In genomic region chr15:88449581-88449980, GRCh38 we compare ENCODE assay signal across 11 cellular contexts.
"Had no signal": no experiment of that assay in that cellular context is flagged by ENCODE, and none has a peak within 500 bp of the region (broad histone marks: within the 10 kb centered on the region; RNA-seq: fewer than 3 reads in every experiment).

No MANE protein-coding gene starts in this region.

- H3K9me3 Mint-ChIP-seq: activated CD8-positive, alpha-beta T cell treated with anti-CD3 and anti-CD28 coated beads for 36 hours; activated T-cell treated with anti-CD3 and anti-CD28 coated beads, Interleukin-2, amount 50 U/mL, for 24 hours; activated T-helper 1 cell treated with anti-CD3 and anti-CD28 coated beads, Interleukin-12 subunit alpha, Interleukin-12 subunit beta, Interleukin-2, Interleukin-4 antibody, amounts not matched to agents 30 ng/mL and 10 ng/mL and 1 ng/mL, durations not matched to agents 14 hours and 24 hours and 36 hours had no signal

- H3K4me3 ChIP-seq: breast epithelium, SK-N-MC had no signal

- DNase-seq: activated effector memory CD4-positive, alpha-beta T cell treated with Interleukin-2 at 50 U/mL for 16 hours; NCI-H1417 treated with DMSO at 0.1 percent for 48 hours; NCI-H2029 had no signal

- H3K4me3 Mint-ChIP-seq: activated CD4-positive, alpha-beta T cell treated with anti-CD3 and anti-CD28 coated beads for 36 hours; activated CD8-positive, alpha-beta T cell treated with anti-CD3 and anti-CD28 coated beads for 36 hours; activated naive CD4-positive, alpha-beta T cell treated with anti-CD3 and anti-CD28 coated beads, Interleukin-2, amount 50 U/mL, for 24 hours; activated T-cell treated with anti-CD3 and anti-CD28 coated beads, Interleukin-2, amount 50 U/mL, for 24 hours; activated T-helper 1 cell treated with anti-CD3 and anti-CD28 coated beads, Interleukin-12 subunit alpha, Interleukin-12 subunit beta, Interleukin-2, Interleukin-4 antibody, amounts not matched to agents 30 ng/mL and 10 ng/mL and 1 ng/mL, durations not matched to agents 14 hours and 24 hours and 36 hours had no signal

- H3K9me3 ChIP-seq: breast epithelium had no signal

- H3K4me1 ChIP-seq: breast epithelium had no signal

- H3K27ac Mint-ChIP-seq: activated CD4-positive, alpha-beta T cell treated with anti-CD3 and anti-CD28 coated beads for 36 hours; activated CD8-positive, alpha-beta T cell treated with anti-CD3 and anti-CD28 coated beads for 36 hours; activated naive CD4-positive, alpha-beta T cell treated with anti-CD3 and anti-CD28 coated beads, Interleukin-2, amount 50 U/mL, for 24 hours; activated T-cell treated with anti-CD3 and anti-CD28 coated beads, Interleukin-2, amount 50 U/mL, for 24 hours; activated T-helper 1 cell treated with anti-CD3 and anti-CD28 coated beads, Interleukin-12 subunit alpha, Interleukin-12 subunit beta, Interleukin-2, Interleukin-4 antibody, amounts not matched to agents 30 ng/mL and 10 ng/mL and 1 ng/mL, durations not matched to agents 14 hours and 24 hours and 36 hours had no signal

- H3K27ac ChIP-seq: breast epithelium, SK-N-MC, VCaP had no signal

- H3K36me3 Mint-ChIP-seq: activated naive CD4-positive, alpha-beta T cell treated with anti-CD3 and anti-CD28 coated beads, Interleukin-2, amount 50 U/mL, for 24 hours had no signal

- H3K36me3 ChIP-seq: breast epithelium had no signal
